In the genomic region with DNA sequence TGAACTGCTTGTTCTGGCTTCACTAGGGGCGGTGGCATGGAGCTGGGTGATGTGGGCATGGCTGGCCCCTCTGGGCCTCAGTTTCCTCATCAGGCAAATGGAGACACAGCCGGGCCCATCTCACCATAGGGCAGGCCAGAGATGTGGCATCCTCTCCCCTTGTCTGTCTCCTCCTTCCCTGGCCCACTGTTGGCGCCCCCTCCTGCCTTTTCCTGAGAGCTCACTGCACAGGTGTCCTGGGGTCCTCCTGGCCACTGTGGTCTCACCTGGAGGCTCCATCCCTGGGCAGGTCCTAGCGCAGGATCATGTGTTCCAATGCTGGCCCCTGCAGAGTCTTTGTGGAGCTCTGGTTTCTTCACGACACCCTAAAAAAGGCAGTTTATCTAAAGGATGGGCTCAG, we compare ENCODE assay signal across 21 cellular contexts. TPM values are rescaled to one million over a fixed set of nuclear protein-coding genes. Genes with fewer than 3 reads are reported as not detected.
DNase-seq lines count a peak whose midpoint lies in the region; ATAC-seq and TF ChIP-seq lines count a peak whose summit lies in the region.
"Had no signal": no experiment of that assay in that cellular context is flagged by ENCODE, and none has a peak within 500 bp of the region (broad histone marks: within the 10 kb centered on the region; RNA-seq: fewer than 3 reads in every experiment).

No MANE protein-coding gene starts in this region.

- peak; percentile 31 for DNase-seq in activated naive CD4-positive, alpha-beta T cell treated with anti-CD3 and anti-CD28 coated beads, Interleukin-2, amount 10 ng/mL, durations not matched to agents 7 days and 5 days
- DNase-seq in activated naive CD4-positive, alpha-beta T cell treated with anti-CD3 and anti-CD28 coated beads, Interleukin-2, amount 50 U/mL, for 72 hours (ENCODE audit: low spot score in 2 of 2), result no peak
- DNase-seq in epithelial cell of proximal tubule (ENCODE audit: low read depth), result no peak
- DNase-seq in stimulated activated naive B cell treated with anti-CD40 and anti-IgM and Interleukin-4, amounts not matched to agents 10 μg/mL and 1 μg/mL and 100 μg/mL, for 72 hours, result no peak
- no peak for DNase-seq in Kasumi-1 (lab: John Stamatoyannopoulos, UW)
- no peak for DNase-seq in OCI-M2 (lab: John Stamatoyannopoulos, UW; ENCODE audit: unreplicated experiment)
- DNase-seq: activated CD8-positive, alpha-beta memory T cell treated with anti-CD3 and anti-CD28 coated beads for 24 hours; CD8-positive, alpha-beta T cell; glutamatergic neuron; immature natural killer cell; NCI-H1694 treated with DMSO at 0.1 percent for 48 hours; NCI-H2227 treated with DMSO at 0.1 percent for 48 hours; NK-92 treated with Interleukin-12 subunit alpha and Interleukin-12 subunit beta, amount 100 ng/mL, for 24 hours; occipital lobe; stimulated activated CD4-positive, alpha-beta T cell treated with anti-CD3 and anti-CD28 coated beads, Interleukin-1b, Interleukin-23, amount 100 ng/mL, for 48 hours; T-helper 1 cell; upper lobe of right lung had no signal

- H3K9me3 ChIP-seq in OCI-LY3 (ENCODE audit: insufficient read depth, low read length), result no peaks in the 10 kb centered on the region
- H3K9me3 ChIP-seq: upper lobe of right lung had no signal

- H3K4me2 ChIP-seq in OCI-LY3 (ENCODE audit: low read length), result no peak overlapping the region

- TF ChIP-seq CTCF in OCI-LY3 (IDR thresholded peaks at IDR 0.05; ENCODE audit: low read depth, low read length) (peak; percentile 21), epithelial cell of proximal tubule (conservative IDR thresholded peaks at IDR 0.05; ENCODE audit: low read depth, low read length) (peak; percentile 11)

- peaks cover 77% of the 10 kb centered on the region for H4K20me1 ChIP-seq in OCI-LY3 (ENCODE audit: insufficient read depth, low read length)

- ATAC-seq in activated naive CD4-positive, alpha-beta T cell treated with anti-CD3 and anti-CD28 coated beads, Interleukin-2, amount 50 U/mL, for 72 hours, result no peak
- ATAC-seq in stimulated activated naive B cell treated with anti-CD40 and anti-IgM and Interleukin-4, amounts not matched to agents 10 μg/mL and 1 μg/mL and 100 μg/mL, for 72 hours (replicated peaks), result no peak
- no peak for ATAC-seq in GM18505 (IDR thresholded peaks at IDR 0.05; ENCODE audit: unreplicated experiment)
- ATAC-seq: CD8-positive, alpha-beta T cell; esophagus mucosa; Right ventricle myocardium inferior; upper lobe of right lung had no signal

- H3K9ac ChIP-seq in OCI-LY3 (ENCODE audit: low read length), result no peak overlapping the region

- CTCF ChIA-PET in activated naive CD4-positive, alpha-beta T cell treated with anti-CD3 and anti-CD28 coated beads, Interleukin-2, amount 10 ng/mL, durations not matched to agents 7 days and 5 days (lab: Charles Lee), result interaction anchor here (0.8 to 1.8 kb wide), 7 partner anchors 8 to 194 kb away, joined by 3 to 10 read pairs (median 3); no protein-coding TSS in a partner anchor

- no peaks in the 10 kb centered on the region for H3K4me1 ChIP-seq in OCI-LY3 (ENCODE audit: low read length)
- H3K4me1 ChIP-seq: upper lobe of right lung had no signal

- H2AFZ ChIP-seq in OCI-LY3 (ENCODE audit: low read depth, low read length), result no peak overlapping the region

- no peak overlapping the region for H3K27ac ChIP-seq in OCI-LY3 (ENCODE audit: low read length)
- H3K27ac ChIP-seq: upper lobe of right lung had no signal

- no peaks in the 10 kb centered on the region for H3K4me1 Mint-ChIP-seq in activated naive CD4-positive, alpha-beta T cell treated with anti-CD3 and anti-CD28 coated beads, Interleukin-2, amount 10 ng/mL, durations not matched to agents 7 days and 5 days
- peaks cover 1 to 14% of the 10 kb centered on the region in 2 donors for H3K4me1 Mint-ChIP-seq in stimulated activated naive B cell treated with anti-CD40 and anti-IgM and Interleukin-4, amounts not matched to agents 10 μg/mL and 1 μg/mL and 100 μg/mL, for 72 hours

- H3K9me3 Mint-ChIP-seq in activated naive CD4-positive, alpha-beta T cell treated with anti-CD3 and anti-CD28 coated beads, Interleukin-2, amount 10 ng/mL, durations not matched to agents 7 days and 5 days, result no peaks in the 10 kb centered on the region
- H3K9me3 Mint-ChIP-seq in activated naive CD4-positive, alpha-beta T cell treated with anti-CD3 and anti-CD28 coated beads, Interleukin-2, amount 50 U/mL, for 72 hours, result no peaks in the 10 kb centered on the region
- H3K9me3 Mint-ChIP-seq in stimulated activated naive B cell treated with anti-CD40 and anti-IgM and Interleukin-4, amounts not matched to agents 10 μg/mL and 1 μg/mL and 100 μg/mL, for 72 hours, result no peaks in the 10 kb centered on the region
- H3K9me3 Mint-ChIP-seq: CD8-positive, alpha-beta T cell; immature natural killer cell had no signal

- TF ChIP-seq POLR2A in GM18505 (IDR thresholded peaks at IDR 0.05; ENCODE audit: borderline replicate concordance, extremely low read depth, insufficient read depth, insufficient read length), result no peak

- H3K36me3 ChIP-seq in OCI-LY3 (replicated peaks; ENCODE audit: low read depth, low read length), result peaks cover 67% of the 10 kb centered on the region

- no peaks in the 10 kb centered on the region for H3K36me3 Mint-ChIP-seq in activated naive CD4-positive, alpha-beta T cell treated with anti-CD3 and anti-CD28 coated beads, Interleukin-2, amount 10 ng/mL, durations not matched to agents 7 days and 5 days
- no peaks in the 10 kb centered on the region for H3K36me3 Mint-ChIP-seq in activated naive CD4-positive, alpha-beta T cell treated with anti-CD3 and anti-CD28 coated beads, Interleukin-2, amount 50 U/mL, for 72 hours
- peaks cover 37 to 53% of the 10 kb centered on the region in 2 donors for H3K36me3 Mint-ChIP-seq in stimulated activated naive B cell treated with anti-CD40 and anti-IgM and Interleukin-4, amounts not matched to agents 10 μg/mL and 1 μg/mL and 100 μg/mL, for 72 hours
- H3K36me3 Mint-ChIP-seq: CD8-positive, alpha-beta T cell had no signal

- no peaks in the 10 kb centered on the region for H3K27me3 ChIP-seq in OCI-LY3 (ENCODE audit: low read depth, low read length)
- H3K27me3 ChIP-seq: upper lobe of right lung had no signal

- H3K4me3 ChIP-seq in OCI-LY3 (ENCODE audit: low read length) (no peak overlapping the region), epithelial cell of proximal tubule (ENCODE audit: low read depth, low read length) (no peak overlapping the region)
- H3K4me3 ChIP-seq: upper lobe of right lung had no signal

- H3K27me3 Mint-ChIP-seq in activated naive CD4-positive, alpha-beta T cell treated with anti-CD3 and anti-CD28 coated beads, Interleukin-2, amount 10 ng/mL, durations not matched to agents 7 days and 5 days, result no peaks in the 10 kb centered on the region
- no peaks in the 10 kb centered on the region for H3K27me3 Mint-ChIP-seq in stimulated activated naive B cell treated with anti-CD40 and anti-IgM and Interleukin-4, amounts not matched to agents 10 μg/mL and 1 μg/mL and 100 μg/mL, for 72 hours

- H3K4me3 Mint-ChIP-seq in activated naive CD4-positive, alpha-beta T cell treated with anti-CD3 and anti-CD28 coated beads, Interleukin-2, amount 10 ng/mL, durations not matched to agents 7 days and 5 days, result no peak overlapping the region
- H3K4me3 Mint-ChIP-seq in stimulated activated naive B cell treated with anti-CD40 and anti-IgM and Interleukin-4, amounts not matched to agents 10 μg/mL and 1 μg/mL and 100 μg/mL, for 72 hours, result no peak overlapping the region
- H3K4me3 Mint-ChIP-seq: CD8-positive, alpha-beta T cell; immature natural killer cell had no signal

- peaks cover 56% of the 10 kb centered on the region for H3K79me2 ChIP-seq in OCI-LY3 (ENCODE audit: low read length)

- no peak overlapping the region for H3K27ac Mint-ChIP-seq in activated naive CD4-positive, alpha-beta T cell treated with anti-CD3 and anti-CD28 coated beads, Interleukin-2, amount 10 ng/mL, durations not matched to agents 7 days and 5 days
- H3K27ac Mint-ChIP-seq in activated naive CD4-positive, alpha-beta T cell treated with anti-CD3 and anti-CD28 coated beads, Interleukin-2, amount 50 U/mL, for 72 hours, result no peak overlapping the region
- H3K27ac Mint-ChIP-seq in stimulated activated naive B cell treated with anti-CD40 and anti-IgM and Interleukin-4, amounts not matched to agents 10 μg/mL and 1 μg/mL and 100 μg/mL, for 72 hours, result peak overlapping the region; percentile 37
- H3K27ac Mint-ChIP-seq: CD8-positive, alpha-beta T cell had no signal

RNA-seq across cellular contexts. Expression of a gene that starts 53.5 kb away (rescaled TPM):
- 1 to 10 TPM; 3.1 to 5.4 TPM for total RNA-seq in activated naive CD4-positive, alpha-beta T cell treated with anti-CD3 and anti-CD28 coated beads, Interleukin-2, amount 50 U/mL, for 72 hours
- total RNA-seq in epithelial cell of proximal tubule, result 23.5 and 38.0 TPM in 2 replicates
